Comparison of ENCODE assay signal across 20 cellular contexts in the genomic region with DNA sequence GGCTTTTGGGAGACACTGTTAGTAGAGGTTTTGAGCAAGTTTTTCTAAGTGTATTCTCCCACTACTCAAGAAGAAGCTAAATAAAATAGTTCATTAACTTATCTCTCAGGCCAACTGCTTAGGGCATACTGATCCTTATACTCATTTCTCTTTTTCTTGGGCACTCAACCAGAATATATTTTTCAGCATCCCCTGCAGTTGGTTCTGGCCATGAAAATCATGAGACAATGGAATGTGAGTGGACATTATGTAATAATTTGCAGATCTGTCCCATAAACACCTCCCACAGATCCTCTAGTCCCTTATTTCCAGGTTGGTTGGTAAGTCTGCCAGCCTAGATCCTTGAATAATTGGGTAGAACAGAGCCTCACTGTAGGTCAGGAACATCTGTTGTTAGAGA.
"Had no signal": no experiment of that assay in that cellular context is flagged by ENCODE, and none has a peak within 500 bp of the region (broad histone marks: within the 10 kb centered on the region; RNA-seq: fewer than 3 reads in every experiment).

No MANE protein-coding gene starts in this region.

- H3K27ac Mint-ChIP-seq: activated naive CD8-positive, alpha-beta T cell treated with anti-CD3 and anti-CD28 coated beads, Interleukin-2, amount 10 ng/mL, durations not matched to agents 7 days and 5 days; natural killer cell treated with Interleukin-12 subunit alpha and Interleukin-12 subunit beta and Interleukin-15 and Interleukin-18, amount 100 ng/mL, for 72 hours; stimulated activated naive B cell treated with anti-CD40 and anti-IgM and Interleukin-4, amounts not matched to agents 10 μg/mL and 1 μg/mL and 100 μg/mL, for 72 hours; T-helper 2 cell treated with Interferon-gamma antibody and Interleukin-4, amounts not matched to agents 5 μg/mL and 100 μg/mL, for 36 hours had no signal

- H3K4me3 Mint-ChIP-seq: activated naive CD8-positive, alpha-beta T cell treated with anti-CD3 and anti-CD28 coated beads, Interleukin-2, amount 10 ng/mL, durations not matched to agents 7 days and 5 days; natural killer cell treated with Interleukin-12 subunit alpha and Interleukin-12 subunit beta and Interleukin-15 and Interleukin-18, amount 100 ng/mL, for 72 hours; stimulated activated naive B cell treated with anti-CD40 and anti-IgM and Interleukin-4, amounts not matched to agents 10 μg/mL and 1 μg/mL and 100 μg/mL, for 72 hours; T-helper 2 cell treated with Interferon-gamma antibody and Interleukin-4, amounts not matched to agents 5 μg/mL and 100 μg/mL, for 36 hours had no signal

- H3K4me1 Mint-ChIP-seq: activated naive CD8-positive, alpha-beta T cell treated with anti-CD3 and anti-CD28 coated beads, Interleukin-2, amount 10 ng/mL, durations not matched to agents 7 days and 5 days had no signal

- DNase-seq: activated CD4-positive, alpha-beta T cell treated with anti-CD3 and anti-CD28 coated beads, Interleukin-2, amount 50 U/mL, for 48 hours; activated naive CD4-positive, alpha-beta T cell; activated naive CD8-positive, alpha-beta T cell treated with anti-CD3 and anti-CD28 coated beads, Interleukin-2, amount 10 ng/mL, durations not matched to agents 7 days and 5 days; activated T-cell treated with anti-CD3 and anti-CD28 coated beads for 4 hours; cerebellar nuclear complex; effector CD4-positive, alpha-beta T cell; foreskin fibroblast; nucleus accumbens; stimulated activated naive B cell treated with anti-CD40 and anti-IgM and Interleukin-4, amounts not matched to agents 10 μg/mL and 1 μg/mL and 100 μg/mL, for 72 hours; upper lobe of left lung had no signal

- H3K9me3 Mint-ChIP-seq: natural killer cell treated with Interleukin-12 subunit alpha and Interleukin-12 subunit beta and Interleukin-15 and Interleukin-18, amount 100 ng/mL, for 72 hours; stimulated activated naive B cell treated with anti-CD40 and anti-IgM and Interleukin-4, amounts not matched to agents 10 μg/mL and 1 μg/mL and 100 μg/mL, for 72 hours; T-helper 2 cell treated with Interferon-gamma antibody and Interleukin-4, amounts not matched to agents 5 μg/mL and 100 μg/mL, for 36 hours had no signal

- H3K27me3 Mint-ChIP-seq: activated naive CD8-positive, alpha-beta T cell treated with anti-CD3 and anti-CD28 coated beads, Interleukin-2, amount 10 ng/mL, durations not matched to agents 7 days and 5 days; stimulated activated naive B cell treated with anti-CD40 and anti-IgM and Interleukin-4, amounts not matched to agents 10 μg/mL and 1 μg/mL and 100 μg/mL, for 72 hours had no signal

- H3K4me3 ChIP-seq: breast epithelium, hepatocyte, lung, thoracic aorta, upper lobe of left lung had no signal

- H3K36me3 Mint-ChIP-seq: natural killer cell treated with Interleukin-12 subunit alpha and Interleukin-12 subunit beta and Interleukin-15 and Interleukin-18, amount 100 ng/mL, for 72 hours had no signal

- FAIRE-seq: islet of Langerhans, TTC549 had no signal

- ATAC-seq: esophagus mucosa; left lobe of liver; natural killer cell treated with Interleukin-12 subunit alpha and Interleukin-12 subunit beta and Interleukin-15 and Interleukin-18, amount 100 ng/mL, for 72 hours; stimulated activated naive B cell treated with anti-CD40 and anti-IgM and Interleukin-4, amounts not matched to agents 10 μg/mL and 1 μg/mL and 100 μg/mL, for 72 hours had no signal
